10 cellular contexts compared by ENCODE assay signal in the genomic region with DNA sequence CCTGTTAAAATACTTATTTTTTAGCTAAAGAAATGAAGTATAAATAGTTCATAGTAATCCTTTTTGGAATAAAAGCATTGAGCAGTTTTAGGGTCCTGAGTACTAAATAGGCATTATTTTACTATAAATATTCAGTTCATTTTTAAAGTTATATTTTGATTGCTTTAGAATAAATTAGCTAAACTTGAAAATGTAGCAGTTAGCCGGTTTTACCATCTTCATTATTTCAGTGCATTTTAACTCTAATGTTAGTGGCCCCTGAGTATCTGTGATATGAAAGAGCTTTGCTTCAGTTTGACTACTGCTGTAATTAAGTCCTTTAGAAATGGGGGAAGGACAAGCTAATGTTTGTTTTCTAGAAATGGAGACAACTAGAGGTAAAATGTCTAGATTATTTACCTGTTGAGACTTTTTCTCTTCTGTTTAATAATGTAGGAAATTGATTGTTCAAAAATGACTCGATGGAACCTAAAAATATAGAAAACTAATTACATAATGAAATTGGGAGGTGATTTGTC. TPM values are rescaled to one million over a fixed set of nuclear protein-coding genes. Genes with fewer than 3 reads are reported as not detected.
DNase-seq lines count a peak whose midpoint lies in the region; ATAC-seq and TF ChIP-seq lines count a peak whose summit lies in the region.
"Had no signal": no experiment of that assay in that cellular context is flagged by ENCODE, and none has a peak within 500 bp of the region (broad histone marks: within the 10 kb centered on the region; RNA-seq: fewer than 3 reads in every experiment).

No MANE protein-coding gene starts in this region.

- H3K4me1 Mint-ChIP-seq in activated naive CD4-positive, alpha-beta T cell treated with anti-CD3 and anti-CD28 coated beads, Interleukin-2, amount 10 ng/mL, durations not matched to agents 7 days and 5 days = peaks cover 58% of the 10 kb centered on the region

- H3K9me3 ChIP-seq in SJSA1 (replicated peaks) (no peaks in the 10 kb centered on the region), transverse colon (no peaks in the 10 kb centered on the region)

- H3K27me3 Mint-ChIP-seq in activated naive CD4-positive, alpha-beta T cell treated with anti-CD3 and anti-CD28 coated beads, Interleukin-2, amount 10 ng/mL, durations not matched to agents 7 days and 5 days = peaks cover 6% of the 10 kb centered on the region
- H3K27me3 Mint-ChIP-seq: dendritic cell treated with granulocyte-macrophage colony-stimulating factor and Interleukin-4, amounts not matched to agents 40 ng/mL and 50 ng/mL, for 4 days had no signal

- H3K9me3 Mint-ChIP-seq in activated naive CD4-positive, alpha-beta T cell treated with anti-CD3 and anti-CD28 coated beads, Interleukin-2, amount 10 ng/mL, durations not matched to agents 7 days and 5 days = no peaks in the 10 kb centered on the region
- no peaks in the 10 kb centered on the region for H3K9me3 Mint-ChIP-seq in activated naive CD4-positive, alpha-beta T cell treated with anti-CD3 and anti-CD28 coated beads, Interleukin-2, amount 50 U/mL, for 72 hours
- H3K9me3 Mint-ChIP-seq: dendritic cell treated with granulocyte-macrophage colony-stimulating factor and Interleukin-4, amounts not matched to agents 40 ng/mL and 50 ng/mL, for 4 days had no signal

- H3K36me3 Mint-ChIP-seq in activated naive CD4-positive, alpha-beta T cell treated with anti-CD3 and anti-CD28 coated beads, Interleukin-2, amount 10 ng/mL, durations not matched to agents 7 days and 5 days = peaks cover 55% of the 10 kb centered on the region
- H3K36me3 Mint-ChIP-seq in activated naive CD4-positive, alpha-beta T cell treated with anti-CD3 and anti-CD28 coated beads, Interleukin-2, amount 50 U/mL, for 72 hours = peaks cover 44 to 47% of the 10 kb centered on the region in 2 donors

- H3K27ac ChIP-seq in SJSA1 (peak overlapping the region; percentile 90), transverse colon (peak overlapping the region in 3 of 4 donors; percentile 88 to 94 (median 94))

- no peak for ATAC-seq in activated naive CD4-positive, alpha-beta T cell treated with anti-CD3 and anti-CD28 coated beads, Interleukin-2, amount 50 U/mL, for 72 hours
- ATAC-seq in left colon = no peak

- TF ChIP-seq EP300 in transverse colon (IDR thresholded peaks at IDR 0.05; ENCODE audit: low read depth) = no peak

- WGBS in transverse colon (ENCODE audit: low coverage in 1 of 2), 2 donors = 28 to 46% methylated on average over 2 of the region's 2 CpGs

- H3K4me3 ChIP-seq in SJSA1 = peak overlapping the region; percentile 61
- peak overlapping the region; percentile 99 for H3K4me3 ChIP-seq in fibroblast of the aortic adventitia (ENCODE audit: low read depth, low read length)
- peak overlapping the region in 3 of 4 donors; percentile 59 to 96 (median 84) for H3K4me3 ChIP-seq in transverse colon

- peak overlapping the region; percentile 90 for H3K27ac Mint-ChIP-seq in activated naive CD4-positive, alpha-beta T cell treated with anti-CD3 and anti-CD28 coated beads, Interleukin-2, amount 10 ng/mL, durations not matched to agents 7 days and 5 days
- H3K27ac Mint-ChIP-seq in activated naive CD4-positive, alpha-beta T cell treated with anti-CD3 and anti-CD28 coated beads, Interleukin-2, amount 50 U/mL, for 72 hours = no peak overlapping the region

- no peak for DNase-seq in activated naive CD4-positive, alpha-beta T cell treated with anti-CD3 and anti-CD28 coated beads, Interleukin-2, amount 10 ng/mL, durations not matched to agents 7 days and 5 days
- no peak for DNase-seq in activated naive CD4-positive, alpha-beta T cell treated with anti-CD3 and anti-CD28 coated beads, Interleukin-2, amount 50 U/mL, for 72 hours (ENCODE audit: low spot score in 2 of 2)
- DNase-seq in SJSA1 (ENCODE audit: low read depth in 1 of 2, low spot score in 2 of 2) (peak in 1 of 2 experiments; percentile 53), fibroblast of the aortic adventitia (ENCODE audit: low read depth) (peak; percentile 54), transverse colon (no peak), activated gamma-delta T cell (lab: John Stamatoyannopoulos, UW) (no peak), germinal center (ENCODE audit: low spot score) (no peak), left colon (no peak)
- DNase-seq: NCI-H1048 had no signal

- peaks cover 86% of the 10 kb centered on the region for H3K36me3 ChIP-seq in SJSA1
- peaks cover 0 to 4% (median 0%) of the 10 kb centered on the region in 4 donors for H3K36me3 ChIP-seq in transverse colon

- in situ Hi-C loops in transverse colon (cut with MboI; ENCODE audit: low pct_ligation_motif_present in 1 of 4, low pct_unique_long_range_greater_than_20kb in 1 of 4, low sequenced_read_pairs in 3 of 4) = no loop called here

- intact Hi-C loops in transverse colon (cut with DNase I; ENCODE audit: low total_unique reads) = no loop called here
- intact Hi-C loops in left colon (cut with DNase I, micrococcal nuclease) = no loop called here

- H3K27me3 ChIP-seq in SJSA1 (replicated peaks) = no peaks in the 10 kb centered on the region
- no peaks in the 10 kb centered on the region for H3K27me3 ChIP-seq in transverse colon

- CTCF ChIA-PET in activated naive CD4-positive, alpha-beta T cell treated with anti-CD3 and anti-CD28 coated beads, Interleukin-2, amount 10 ng/mL, durations not matched to agents 7 days and 5 days (lab: Charles Lee) = no interaction called here

- H3K4me1 ChIP-seq in SJSA1 (replicated peaks) (peaks cover 25% of the 10 kb centered on the region), transverse colon (peaks cover 4 to 41% (median 16%) of the 10 kb centered on the region in 4 donors)

- TF ChIP-seq POLR2A in transverse colon (IDR thresholded peaks at IDR 0.05) = no peak

- H3K4me3 Mint-ChIP-seq in activated naive CD4-positive, alpha-beta T cell treated with anti-CD3 and anti-CD28 coated beads, Interleukin-2, amount 10 ng/mL, durations not matched to agents 7 days and 5 days = peak overlapping the region; percentile 91

- TF ChIP-seq CTCF in fibroblast of the aortic adventitia (IDR thresholded peaks at IDR 0.05; ENCODE audit: insufficient read depth, low read length) = no peak
- no peak for TF ChIP-seq CTCF in transverse colon (IDR thresholded peaks at IDR 0.05)

RNA-seq across cellular contexts. Expression of gene SMC4, which starts 3.6 kb away (rescaled TPM):
- total RNA-seq in activated naive CD4-positive, alpha-beta T cell treated with anti-CD3 and anti-CD28 coated beads, Interleukin-2, amount 50 U/mL, for 72 hours = 100 to 1,000 TPM; 159 to 287 TPM
- total RNA-seq in SJSA1 (2014; rRNA removed; shearing (Covaris generic)) = 125 and 198 TPM in 2 replicates
- total RNA-seq in fibroblast of the aortic adventitia (ENCODE audit: low replicate concordance) (48.7 and 130 TPM in 2 replicates), transverse colon (100 to 1,000 TPM in 1 of 4 donors, 10 to 100 TPM in 3; 29.4 to 263 (median 57.9) TPM), left colon (10 to 100 TPM; 30.9 to 35.5 TPM)

RNA-seq across cellular contexts. Expression of gene IFT80, which starts 4.1 kb away (rescaled TPM):
- 10 to 100 TPM; 13.3 to 21.8 TPM for total RNA-seq in activated naive CD4-positive, alpha-beta T cell treated with anti-CD3 and anti-CD28 coated beads, Interleukin-2, amount 50 U/mL, for 72 hours
- 26.9 and 30.5 TPM in 2 replicates for total RNA-seq in SJSA1 (2014; rRNA removed; shearing (Covaris generic))
- 61.0 and 79.2 TPM in 2 replicates for total RNA-seq in fibroblast of the aortic adventitia (ENCODE audit: low replicate concordance)
- 10 to 100 TPM in 3 of 4 donors, under 1 TPM in 1; 0.37 to 78.8 (median 19.7) TPM for total RNA-seq in transverse colon
- 10 to 100 TPM; 11.1 to 15.0 TPM for total RNA-seq in left colon

RNA-seq across cellular contexts. Expression of gene TRIM59, which starts 46.5 kb away (rescaled TPM):
- total RNA-seq in activated naive CD4-positive, alpha-beta T cell treated with anti-CD3 and anti-CD28 coated beads, Interleukin-2, amount 50 U/mL, for 72 hours = 10 to 100 TPM; 28.7 to 31.1 TPM
- 99.9 and 119 TPM in 2 replicates for total RNA-seq in SJSA1 (2014; rRNA removed; shearing (Covaris generic))
- total RNA-seq in fibroblast of the aortic adventitia (ENCODE audit: low replicate concordance) (16.5 and 47.8 TPM in 2 replicates), transverse colon (10 to 100 TPM in 1 of 4 donors, 1 to 10 TPM in 2, not detected in 1; 1.9 to 10.9 (median 8.4) TPM), left colon (1 to 10 TPM; 5.4 to 5.7 TPM)
